1 cellular context compared by ENCODE assay signal in genomic region chr11:14380947-14381555, GRCh38.
A peak's percentile ranks its signal among the peaks of the same experiment; 100 is the strongest.
TF ChIP-seq lines count a peak whose summit lies in the region.

No MANE protein-coding gene starts in this region.

TF ChIP-seq in HepG2, 621 proteins besides CTCF, POLR2A, EP300 and RAD21 (continued from another document and continues in another):
- TF ChIP-seq USF2 (IDR thresholded peaks at IDR 0.05; ENCODE audit: low read depth, low read length), result no peak
- no peak for TF ChIP-seq USF2 (CRISPR knock-in tag; IDR thresholded peaks at IDR 0.05; ENCODE audit: borderline replicate concordance)
- TF ChIP-seq ZNF296 (CRISPR knock-in tag; conservative IDR thresholded peaks at IDR 0.05), result no peak
- TF ChIP-seq ARID3A (IDR thresholded peaks at IDR 0.05; ENCODE audit: low read depth, low read length), result no peak
- peak; percentile 33; the same call in 1 of the 2 replicates for TF ChIP-seq ZNF441 (CRISPR knock-in tag; IDR thresholded peaks at IDR 0.05; ENCODE audit: borderline replicate concordance)
- TF ChIP-seq SNAI1 (CRISPR knock-in tag; IDR thresholded peaks at IDR 0.05; ENCODE audit: borderline replicate concordance), result no peak
- TF ChIP-seq CCAR2 (optimal IDR thresholded peaks at IDR 0.05; ENCODE audit: low read depth, low read length), result no peak
- TF ChIP-seq PRDM4 (CRISPR knock-in tag; IDR thresholded peaks at IDR 0.05; ENCODE audit: borderline replicate concordance), result no peak
- TF ChIP-seq ARID4A (CRISPR knock-in tag; IDR thresholded peaks at IDR 0.05; ENCODE audit: borderline replicate concordance), result peak; percentile 17; the same call in 1 of the 2 replicates
- TF ChIP-seq ZNF777 (CRISPR knock-in tag; IDR thresholded peaks at IDR 0.05), result peak; percentile 58
- TF ChIP-seq ZNF234 (CRISPR knock-in tag; conservative IDR thresholded peaks at IDR 0.05), result no peak
- TF ChIP-seq ZSCAN9 (CRISPR knock-in tag; IDR thresholded peaks at IDR 0.05; ENCODE audit: borderline replicate concordance), result peak; percentile 21; the same call in 1 of the 2 replicates
- TF ChIP-seq NCOA1 (CRISPR knock-in tag; IDR thresholded peaks at IDR 0.05), result no peak
- 0 out of 2 replicates have a peak, but pooled peaks have one; percentile 37 for TF ChIP-seq ZNF792 (CRISPR knock-in tag; IDR thresholded peaks at IDR 0.05)
- TF ChIP-seq DPF2 (CRISPR knock-in tag; IDR thresholded peaks at IDR 0.05; ENCODE audit: borderline replicate concordance, low read depth), result no peak
- no peak for TF ChIP-seq FOXA3 (CRISPR knock-in tag; IDR thresholded peaks at IDR 0.05)
- TF ChIP-seq ZNF646 (CRISPR knock-in tag; IDR thresholded peaks at IDR 0.05), result no peak
- TF ChIP-seq NRL (CRISPR knock-in tag; IDR thresholded peaks at IDR 0.05; ENCODE audit: borderline replicate concordance), result no peak
- no peak for TF ChIP-seq STAT6 (CRISPR knock-in tag; IDR thresholded peaks at IDR 0.05; ENCODE audit: borderline replicate concordance)
- no peak for TF ChIP-seq TIGD3 (CRISPR knock-in tag; IDR thresholded peaks at IDR 0.05; ENCODE audit: borderline replicate concordance)
- no peak for TF ChIP-seq KDM5A (IDR thresholded peaks at IDR 0.05; ENCODE audit: borderline replicate concordance, low read length)
- TF ChIP-seq CREB3 (CRISPR knock-in tag; IDR thresholded peaks at IDR 0.05), result no peak
- TF ChIP-seq ZNF724P (CRISPR knock-in tag; IDR thresholded peaks at IDR 0.05; ENCODE audit: borderline replicate concordance), result peak; percentile 85; the same call in 1 of the 2 replicates
- no peak for TF ChIP-seq ZNF879 (CRISPR knock-in tag; IDR thresholded peaks at IDR 0.05)
- TF ChIP-seq ZNF225 (CRISPR knock-in tag; IDR thresholded peaks at IDR 0.05), result no peak
- TF ChIP-seq ZNF292 (CRISPR knock-in tag; IDR thresholded peaks at IDR 0.05; ENCODE audit: borderline replicate concordance, low read depth), result no peak
- TF ChIP-seq ZBTB33 (CRISPR knock-in tag; IDR thresholded peaks at IDR 0.05), result no peak
- no peak for TF ChIP-seq SAFB2 (CRISPR knock-in tag; IDR thresholded peaks at IDR 0.05; ENCODE audit: borderline replicate concordance, low read depth)
- TF ChIP-seq ZFY (CRISPR knock-in tag; IDR thresholded peaks at IDR 0.05), result peak; percentile 68
